2 cellular contexts compared by ENCODE assay signal in genomic region chrX:26755760-26756159, GRCh38.
DNase-seq lines count a peak whose midpoint lies in the region; FAIRE-seq and TF ChIP-seq lines count a peak whose summit lies in the region.
"Not testable (repeated sequence)": the region's sequence is repeated elsewhere in the genome, so short reads cannot be mapped to it uniquely, and the experiment has no call there.

No MANE protein-coding gene starts in this region.

- WGBS in neuronal stem cell (ENCODE audit: extremely low coverage in 2 of 2, insufficient read length in 2 of 2, insufficient replicate concordance in 1 of 2), 2 donors, result no CpG with 5 or more reads among the region's 13 CpGs

- H4K8ac ChIP-seq in neuronal stem cell (ENCODE audit: low read depth, low read length), result not testable (repeated sequence)

- H3K4me3 ChIP-seq in kidney (ENCODE audit: low read length in 2 of 2); neuronal stem cell (ENCODE audit: low read length in 2 of 2): not testable (repeated sequence)

- not testable (repeated sequence) for H3K36me3 ChIP-seq in kidney (ENCODE audit: control insufficient read depth in 1 of 2, insufficient read depth in 2 of 2, low read length in 2 of 2); neuronal stem cell (replicated peaks in 1 of 2; ENCODE audit: control insufficient read depth in 2 of 2, insufficient read depth in 2 of 2, low read length in 2 of 2)

- not testable (repeated sequence) for H3K79me1 ChIP-seq in neuronal stem cell (ENCODE audit: low read depth, low read length)

- H3K27ac ChIP-seq in kidney (ENCODE audit: low read depth in 2 of 2, low read length in 2 of 2); neuronal stem cell (replicated peaks; ENCODE audit: low read length): not testable (repeated sequence)

- peak overlapping the region; percentile 49 for H2AFZ ChIP-seq in neuronal stem cell (ENCODE audit: low read length)

- FAIRE-seq in kidney (lab: Jason Lieb, UNC), result not testable (repeated sequence)

- TF ChIP-seq CTCF in kidney (IDR thresholded peaks at IDR 0.05; ENCODE audit: borderline replicate concordance, extremely low read depth, insufficient read depth), result not testable (repeated sequence)

- H3K4ac ChIP-seq in neuronal stem cell (ENCODE audit: low read length), result not testable (repeated sequence)

- H2BK5ac ChIP-seq in neuronal stem cell (ENCODE audit: low read length), result not testable (repeated sequence)

- not testable (repeated sequence) for H3K4me2 ChIP-seq in neuronal stem cell (ENCODE audit: insufficient read depth, low read length, poor library complexity, severe bottlenecking)

- not testable (repeated sequence) for H3K14ac ChIP-seq in neuronal stem cell (ENCODE audit: low read length)

- not testable (repeated sequence) for H3K9ac ChIP-seq in kidney (ENCODE audit: low read length in 2 of 2); neuronal stem cell (ENCODE audit: low read depth, low read length, poor library complexity)

- not testable (repeated sequence) for H3K23ac ChIP-seq in neuronal stem cell (ENCODE audit: low read depth, low read length, poor library complexity)

- not testable (repeated sequence) for H2BK15ac ChIP-seq in neuronal stem cell (ENCODE audit: low read length)

- H3K18ac ChIP-seq in neuronal stem cell (ENCODE audit: low read length), result not testable (repeated sequence)

- not testable (repeated sequence) for H2BK12ac ChIP-seq in neuronal stem cell (ENCODE audit: low read length)

- H2AK5ac ChIP-seq in neuronal stem cell (ENCODE audit: low read depth, low read length), result not testable (repeated sequence)

- peak; percentile 66 for DNase-seq in kidney
- DNase-seq in neuronal stem cell (ENCODE audit: low spot score), result not testable (repeated sequence)

- not testable (repeated sequence) for H3K27me3 ChIP-seq in neuronal stem cell (ENCODE audit: control insufficient read depth in 3 of 3, insufficient read depth in 3 of 3, low read depth in 1 of 3, low read length in 3 of 3)

- H4K91ac ChIP-seq in neuronal stem cell (ENCODE audit: low read depth, low read length, poor library complexity), result not testable (repeated sequence)

- H3K4me1 ChIP-seq in kidney (ENCODE audit: control insufficient read depth in 1 of 2, insufficient read depth in 1 of 2, low read depth in 1 of 2, low read length in 2 of 2); neuronal stem cell (ENCODE audit: control insufficient read depth in 2 of 2, insufficient read depth in 1 of 2, low read depth in 1 of 2, low read length in 2 of 2): not testable (repeated sequence)

- not testable (repeated sequence) for H2BK120ac ChIP-seq in neuronal stem cell (ENCODE audit: low read depth, low read length)

- H3K9me3 ChIP-seq in kidney (ENCODE audit: control insufficient read depth in 1 of 2, low read length in 2 of 2); neuronal stem cell (replicated peaks in 1 of 2; ENCODE audit: control insufficient read depth in 2 of 2, insufficient read depth in 1 of 2, low read depth in 1 of 2, low read length in 2 of 2): not testable (repeated sequence)

- intact Hi-C loops in kidney (cut with DNase I), result not testable (repeated sequence)
